Comparison of ENCODE assay signal across 8 cellular contexts in genomic region chr10:73247509-73248258, GRCh38. TPM values are rescaled to one million over a fixed set of nuclear protein-coding genes. Genes with fewer than 3 reads are reported as not detected.
DNase-seq lines count a peak whose midpoint lies in the region; ATAC-seq and TF ChIP-seq lines count a peak whose summit lies in the region.

No MANE protein-coding gene starts in this region.

- H3K36me3 Mint-ChIP-seq in CD4-positive, alpha-beta T cell (ENCODE audit: low read depth) = peaks cover 89% of the 10 kb centered on the region
- H3K36me3 Mint-ChIP-seq in chondrocyte (ENCODE audit: low read depth) = peaks cover 20% of the 10 kb centered on the region
- H3K36me3 Mint-ChIP-seq in nephron (ENCODE audit: low read depth) = peaks cover 50% of the 10 kb centered on the region

- H3K4me1 Mint-ChIP-seq in CD4-positive, alpha-beta T cell (ENCODE audit: low read depth) = peaks cover 75% of the 10 kb centered on the region
- H3K4me1 Mint-ChIP-seq in chondrocyte (ENCODE audit: low read depth) (peaks cover 60% of the 10 kb centered on the region), nephron (peaks cover 51% of the 10 kb centered on the region)

- intact Hi-C loops in CD4-positive, alpha-beta T cell (cut with DNase I, micrococcal nuclease) = loop anchor here (2.0 to 10.0 kb wide), 6 partner anchors 80 to 891 kb away; partner anchors contain the start of genes ECD (in 1 of the 2), FAM149B1 (in 1 of the 2), MICU1 (in 1 of the 2) and P4HA1 (in 1 of the 2)

- no peak for ATAC-seq in CD4-positive, alpha-beta T cell (ENCODE audit: poor library complexity)
- no peak for ATAC-seq in GM18519 (IDR thresholded peaks at IDR 0.05; ENCODE audit: low FRiP score, unreplicated experiment)
- ATAC-seq in HG02642 (IDR thresholded peaks at IDR 0.05; ENCODE audit: poor library complexity, unreplicated experiment) = no peak

- H3K9me3 Mint-ChIP-seq in CD4-positive, alpha-beta T cell = no peaks in the 10 kb centered on the region
- no peaks in the 10 kb centered on the region for H3K9me3 Mint-ChIP-seq in chondrocyte (ENCODE audit: low read depth)
- H3K9me3 Mint-ChIP-seq in nephron = no peaks in the 10 kb centered on the region

- peak overlapping the region; percentile 96 for H3K4me3 Mint-ChIP-seq in CD4-positive, alpha-beta T cell
- peak overlapping the region; percentile 96 for H3K4me3 Mint-ChIP-seq in chondrocyte (ENCODE audit: unreplicated experiment)
- peak overlapping the region; percentile 95 to 99 (median 99) for H3K4me3 Mint-ChIP-seq in nephron

- peak overlapping the region; percentile 81 for H3K27ac ChIP-seq in CD4-positive, alpha-beta T cell (ENCODE audit: low read depth, low read length)

- POLR2A ChIA-PET in CD4-positive, alpha-beta T cell (lab: Charles Lee) = interaction anchor here (0.6 to 2.2 kb wide), 19 partner anchors 8 to 1962 kb away, joined by 3 to 20 read pairs (median 6); partner anchors contain the start of genes ANXA7, CFAP70, ECD and FAM149B1

- peak overlapping the region; percentile 86 for H3K27ac Mint-ChIP-seq in CD4-positive, alpha-beta T cell
- peak overlapping the region; percentile 95 for H3K27ac Mint-ChIP-seq in chondrocyte (ENCODE audit: unreplicated experiment)
- peak overlapping the region; percentile 70 to 97 (median 97) for H3K27ac Mint-ChIP-seq in nephron

- DNase-seq in CD4-positive, alpha-beta T cell = no peak
- DNase-seq in M059J (ENCODE audit: low read depth) = peak; percentile 12
- no peak for DNase-seq in chondrocyte (ENCODE audit: low spot score)
- no peak for DNase-seq in NCI-H2227 (lab: John Stamatoyannopoulos, UW; ENCODE audit: unreplicated experiment)
- DNase-seq in NCI-H2227 treated with DMSO at 0.1 percent for 48 hours (lab: John Stamatoyannopoulos, UW) = no peak

- TF ChIP-seq CTCF in CD4-positive, alpha-beta T cell (IDR thresholded peaks at IDR 0.05) = no peak
- TF ChIP-seq CTCF in chondrocyte (IDR thresholded peaks at IDR 0.05) (no peak), nephron (IDR thresholded peaks at IDR 0.05; ENCODE audit: unreplicated experiment in 3 of 3) (no peak)

- CTCF ChIA-PET in CD4-positive, alpha-beta T cell (lab: Charles Lee) = interaction anchor here (1.2 kb wide), 1 partner anchor 21 kb away, joined by 3 read pairs; no protein-coding TSS in a partner anchor

- no peaks in the 10 kb centered on the region for H3K9me3 ChIP-seq in CD4-positive, alpha-beta T cell (ENCODE audit: control insufficient read depth, low read length)

- H3K27me3 ChIP-seq in CD4-positive, alpha-beta T cell (ENCODE audit: control insufficient read depth, insufficient read depth, low read length) = no peaks in the 10 kb centered on the region

- H3K27me3 Mint-ChIP-seq in CD4-positive, alpha-beta T cell = no peaks in the 10 kb centered on the region
- H3K27me3 Mint-ChIP-seq in chondrocyte (ENCODE audit: low read depth) = no peaks in the 10 kb centered on the region
- H3K27me3 Mint-ChIP-seq in nephron (ENCODE audit: low read depth) = no peaks in the 10 kb centered on the region

RNA-seq across cellular contexts. Expression of gene DNAJC9, which starts 0.6 kb away (rescaled TPM):
- total RNA-seq in CD4-positive, alpha-beta T cell = 10 to 100 TPM; 15.4 to 15.8 TPM
- 58.5 and 63.3 TPM in 2 replicates for total RNA-seq in M059J (2014; rRNA removed; shearing (Covaris generic))
- total RNA-seq in chondrocyte = 17.1 to 27.3 TPM (median 17.6 TPM) in 3 replicates

RNA-seq across cellular contexts. Expression of gene MRPS16, which starts 4.8 kb away (rescaled TPM):
- total RNA-seq in CD4-positive, alpha-beta T cell = 10 to 100 TPM; 28.3 to 31.9 TPM
- 54.2 and 66.5 TPM in 2 replicates for total RNA-seq in M059J (2014; rRNA removed; shearing (Covaris generic))
- total RNA-seq in chondrocyte = 63.3 to 84.6 TPM (median 66.7 TPM) in 3 replicates
